ENCODE assay signal across 26 cellular contexts in genomic region chr7:152868122-152869040, GRCh38.
"Had no signal": no experiment of that assay in that cellular context is flagged by ENCODE, and none has a peak within 500 bp of the region (broad histone marks: within the 10 kb centered on the region; RNA-seq: fewer than 3 reads in every experiment).

No MANE protein-coding gene starts in this region.

- H3K4me3 ChIP-seq: gastrocnemius medialis, hepatocyte, lung, mucosa of descending colon, ovary, right lobe of liver, suprapubic skin, thyroid gland, vagina had no signal

- H3K4me1 ChIP-seq: gastrocnemius medialis, right lobe of liver, suprapubic skin, thyroid gland, vagina had no signal

- H3K4me3 Mint-ChIP-seq: central memory CD8-positive, alpha-beta T cell; memory B cell; mesothelial cell of epicardium; naive B cell; natural killer cell treated with Interleukin-12 subunit alpha and Interleukin-12 subunit beta and Interleukin-15 and Interleukin-18, amount 100 ng/mL, for 72 hours; neural crest cell; stimulated activated naive B cell treated with anti-CD40 and anti-IgM and Interleukin-4, amounts not matched to agents 10 μg/mL and 1 μg/mL and 100 μg/mL, for 72 hours; stimulated activated naive CD8-positive, alpha-beta T cell treated with anti-CD3 and anti-CD28 coated beads, Interleukin-15, amount 100 ng/mL, for 72 hours had no signal

- H3K9me3 ChIP-seq: gastrocnemius medialis, mucosa of descending colon, ovary, right lobe of liver, suprapubic skin, thyroid gland, vagina had no signal

- H3K27ac Mint-ChIP-seq: memory B cell; mesothelial cell of epicardium; natural killer cell treated with Interleukin-12 subunit alpha and Interleukin-12 subunit beta and Interleukin-15 and Interleukin-18, amount 100 ng/mL, for 72 hours; stimulated activated naive B cell treated with anti-CD40 and anti-IgM and Interleukin-4, amounts not matched to agents 10 μg/mL and 1 μg/mL and 100 μg/mL, for 72 hours had no signal

- H3K27me3 ChIP-seq: gastrocnemius medialis, hepatocyte, ovary, right lobe of liver, suprapubic skin, thyroid gland, vagina had no signal

- H3K27me3 Mint-ChIP-seq: central memory CD8-positive, alpha-beta T cell; memory B cell; naive B cell; natural killer cell treated with Interleukin-12 subunit alpha and Interleukin-12 subunit beta and Interleukin-15 and Interleukin-18, amount 100 ng/mL, for 72 hours; stimulated activated naive B cell treated with anti-CD40 and anti-IgM and Interleukin-4, amounts not matched to agents 10 μg/mL and 1 μg/mL and 100 μg/mL, for 72 hours; stimulated activated naive CD8-positive, alpha-beta T cell treated with anti-CD3 and anti-CD28 coated beads, Interleukin-15, amount 100 ng/mL, for 72 hours had no signal

- H3K27ac ChIP-seq: epithelial cell of prostate, gastrocnemius medialis, hepatocyte, ovary, right lobe of liver, suprapubic skin, thyroid gland, vagina had no signal

- H3K4me1 Mint-ChIP-seq: central memory CD8-positive, alpha-beta T cell; mesothelial cell of epicardium; neural crest cell; stimulated activated naive CD8-positive, alpha-beta T cell treated with anti-CD3 and anti-CD28 coated beads, Interleukin-15, amount 100 ng/mL, for 72 hours had no signal

- DNase-seq: cortex of kidney; effector CD4-positive, alpha-beta T cell; foreskin fibroblast; gastrocnemius medialis; mucosa of descending colon; naive B cell; ovary; retina; small intestine; stimulated activated CD4-positive, alpha-beta T cell treated with anti-CD3 and anti-CD28 coated beads, Interleukin-15, amount 100 ng/mL, for 24 hours; stimulated activated CD4-positive, alpha-beta T cell treated with anti-CD3 and anti-CD28 coated beads, Interleukin-2, amount 100 ng/mL, for 48 hours; stimulated activated naive B cell treated with anti-CD40 and anti-IgM and Interleukin-4, amounts not matched to agents 10 μg/mL and 1 μg/mL and 100 μg/mL, for 72 hours; stimulated activated naive CD8-positive, alpha-beta T cell treated with anti-CD3 and anti-CD28 coated beads, Interleukin-15, amount 100 ng/mL, for 72 hours; thyroid gland; trophoblast cell had no signal

- H3K36me3 ChIP-seq: gastrocnemius medialis, ovary, right lobe of liver, thyroid gland, vagina had no signal

- H3K36me3 Mint-ChIP-seq: mesothelial cell of epicardium; natural killer cell treated with Interleukin-12 subunit alpha and Interleukin-12 subunit beta and Interleukin-15 and Interleukin-18, amount 100 ng/mL, for 72 hours had no signal

- H3K9me3 Mint-ChIP-seq: central memory CD8-positive, alpha-beta T cell; memory B cell; mesothelial cell of epicardium; natural killer cell treated with Interleukin-12 subunit alpha and Interleukin-12 subunit beta and Interleukin-15 and Interleukin-18, amount 100 ng/mL, for 72 hours; neural crest cell; stimulated activated naive B cell treated with anti-CD40 and anti-IgM and Interleukin-4, amounts not matched to agents 10 μg/mL and 1 μg/mL and 100 μg/mL, for 72 hours; stimulated activated naive CD8-positive, alpha-beta T cell treated with anti-CD3 and anti-CD28 coated beads, Interleukin-15, amount 100 ng/mL, for 72 hours had no signal
